In the genomic region with DNA sequence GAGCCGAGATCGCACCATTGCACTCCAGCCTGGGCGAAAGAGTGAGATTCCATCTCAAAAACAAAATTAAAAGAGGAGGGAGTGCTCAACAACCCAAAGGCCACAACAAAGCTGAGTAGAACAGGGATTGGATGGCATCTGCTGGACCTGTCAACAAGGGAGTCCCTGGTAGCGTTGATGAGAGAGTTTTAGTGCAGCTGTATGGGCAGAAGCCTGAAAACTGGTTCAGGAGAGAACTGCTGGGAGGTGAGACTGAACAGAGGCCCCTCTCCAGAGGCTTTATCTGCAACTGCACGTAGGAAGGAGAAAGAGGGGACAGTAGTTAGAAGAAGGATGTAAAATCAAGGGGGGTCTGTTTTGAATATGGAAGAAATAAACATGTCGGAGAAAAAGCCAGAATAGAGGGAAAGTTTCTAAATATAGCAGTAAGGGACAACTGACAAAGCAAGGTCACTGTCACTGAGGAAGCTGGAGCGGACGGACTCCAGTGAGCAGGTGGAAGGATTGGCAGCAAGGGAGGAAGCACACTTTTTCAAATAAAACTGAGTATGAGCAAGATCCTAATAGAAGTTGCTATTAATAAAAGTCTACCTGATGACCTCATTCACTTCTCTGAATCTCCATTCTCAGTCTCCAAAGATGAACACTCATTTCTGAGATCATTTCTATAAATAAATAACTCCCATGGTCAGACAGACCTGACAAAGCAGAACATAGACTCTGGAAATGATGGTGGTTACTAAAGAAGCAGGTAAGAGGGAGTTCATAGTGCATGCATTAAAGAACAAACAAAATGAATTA, we compare ENCODE assay signal across 13 cellular contexts. TPM values are rescaled to one million over a fixed set of nuclear protein-coding genes. Genes with fewer than 3 reads are reported as not detected.
DNase-seq lines count a peak whose midpoint lies in the region; ATAC-seq and TF ChIP-seq lines count a peak whose summit lies in the region.
"Had no signal": no experiment of that assay in that cellular context is flagged by ENCODE, and none has a peak within 500 bp of the region (broad histone marks: within the 10 kb centered on the region; RNA-seq: fewer than 3 reads in every experiment).

No MANE protein-coding gene starts in this region.

- H3K27me3 Mint-ChIP-seq in naive B cell: no peaks in the 10 kb centered on the region
- H3K27me3 Mint-ChIP-seq: activated CD4-positive, alpha-beta T cell treated with anti-CD3 and anti-CD28 coated beads, Interleukin-2, amount 10 ng/mL, durations not matched to agents 7 days and 5 days had no signal

- peak; percentile 33 for DNase-seq in DMS53 (lab: John Stamatoyannopoulos, UW)
- DNase-seq in HT1080 (ENCODE audit: low read depth): peak; percentile 28
- DNase-seq in epithelial cell of esophagus (ENCODE audit: low read depth): peak; percentile 65
- DNase-seq in naive B cell: no peak
- no peak for DNase-seq in SHP77 (lab: John Stamatoyannopoulos, UW)
- no peak for DNase-seq in HuH-7 (ENCODE audit: low spot score)
- DNase-seq: activated CD4-positive, alpha-beta T cell treated with anti-CD3 and anti-CD28 coated beads, Interleukin-2, amount 10 ng/mL, durations not matched to agents 7 days and 5 days; activated naive CD4-positive, alpha-beta T cell treated with anti-CD3 and anti-CD28 coated beads, Interleukin-2, amount 50 U/mL, for 16 hours; NCI-H1092 treated with DMSO at 0.1 percent for 48 hours; NCI-H526; SIG-M5 had no signal

- ATAC-seq in naive B cell (ENCODE audit: low read depth in 2 of 2) (no peak), HG03571 (IDR thresholded peaks at IDR 0.05; ENCODE audit: unreplicated experiment) (no peak), GM21717 (IDR thresholded peaks at IDR 0.05; ENCODE audit: unreplicated experiment) (no peak)

- peak overlapping the region in 1 of 8 donors; percentile 15 for H3K4me3 Mint-ChIP-seq in naive B cell
- H3K4me3 Mint-ChIP-seq: activated CD4-positive, alpha-beta T cell treated with anti-CD3 and anti-CD28 coated beads, Interleukin-2, amount 10 ng/mL, durations not matched to agents 7 days and 5 days had no signal

- no peak for TF ChIP-seq CTCF in epithelial cell of esophagus (IDR thresholded peaks at IDR 0.05; ENCODE audit: insufficient read depth, low read depth, low read length, missing control alignments)

- H3K4me3 ChIP-seq in epithelial cell of esophagus (ENCODE audit: low read length): no peak overlapping the region

- peak overlapping the region; percentile 12 to 92 (median 70) for H3K27ac Mint-ChIP-seq in naive B cell
- H3K27ac Mint-ChIP-seq: activated CD4-positive, alpha-beta T cell treated with anti-CD3 and anti-CD28 coated beads, Interleukin-2, amount 10 ng/mL, durations not matched to agents 7 days and 5 days had no signal

- H3K4me1 Mint-ChIP-seq in naive B cell: no peaks in the 10 kb centered on the region

- no peaks in the 10 kb centered on the region for H3K9me3 Mint-ChIP-seq in naive B cell
- H3K9me3 Mint-ChIP-seq: activated CD4-positive, alpha-beta T cell treated with anti-CD3 and anti-CD28 coated beads, Interleukin-2, amount 10 ng/mL, durations not matched to agents 7 days and 5 days had no signal

- peaks cover 10 to 18% of the 10 kb centered on the region in 2 donors for H3K36me3 Mint-ChIP-seq in naive B cell

RNA-seq across cellular contexts. Expression of a gene that starts 11.8 kb away (rescaled TPM):
- total RNA-seq in HT1080 (2014; rRNA removed; shearing (Covaris generic)): 42.3 and 65.4 TPM in 2 replicates
- polyA plus RNA-seq in HT1080 (2015; cell fraction: cytosol; rRNA removed): 34.0 and 34.7 TPM in 2 replicates
- polyA plus RNA-seq in HT1080 (2015; cell fraction: nucleus; rRNA removed): 16.3 and 30.5 TPM in 2 replicates
- polyA plus RNA-seq in naive B cell (ENCODE audit: low read depth in 6 of 6): 10 to 100 TPM; 33.5 to 66.1 (median 45.2) TPM

Comparison
In these comparisons a context has a peak if more than half of its experiments do, and no peak if none do; other contexts are left out.
1. DNase-seq: peak in DMS53 (single experiment), HT1080 (single experiment) and epithelial cell of esophagus (single experiment); none in naive B cell (single experiment), SHP77 (0 of 2) and HuH-7 (single experiment).